Comparison of ENCODE assay signal across 19 cellular contexts in genomic region chr12:104724992-104725585, GRCh38.
DNase-seq lines count a peak whose midpoint lies in the region; ATAC-seq and TF ChIP-seq lines count a peak whose summit lies in the region.
"Had no signal": no experiment of that assay in that cellular context is flagged by ENCODE, and none has a peak within 500 bp of the region (broad histone marks: within the 10 kb centered on the region; RNA-seq: fewer than 3 reads in every experiment).

No MANE protein-coding gene starts in this region.

- no peaks in the 10 kb centered on the region for H3K9me3 Mint-ChIP-seq in CD4-positive, CD25-positive, alpha-beta regulatory T cell
- H3K9me3 Mint-ChIP-seq in activated T-helper 17 cell treated with anti-CD3 and anti-CD28 coated beads, Interleukin-2, amount 50 U/mL, for 72 hours = no peaks in the 10 kb centered on the region
- H3K9me3 Mint-ChIP-seq in nephron progenitor cell = no peaks in the 10 kb centered on the region

- no peak for DNase-seq in CD4-positive, CD25-positive, alpha-beta regulatory T cell
- DNase-seq in M059J (ENCODE audit: low read depth) (peak; percentile 52), nephron progenitor cell (no peak), left cardiac atrium (no peak), NCI-H2227 treated with DMSO at 0.1 percent for 48 hours (lab: John Stamatoyannopoulos, UW) (no peak), RPMI8226 (no peak), H7 (no peak)
- DNase-seq: BE2C, COR-L47, DMS79 treated with DMSO at 0.1 percent for 48 hours, KBM-7, NCI-H1092, NCI-H1436, NCI-H187 treated with DMSO at 0.1 percent for 48 hours, NCI-H345, NCI-H524, NCI-H774, Right ventricle myocardium superior had no signal

- peaks cover 10% of the 10 kb centered on the region for H3K36me3 Mint-ChIP-seq in CD4-positive, CD25-positive, alpha-beta regulatory T cell
- peaks cover 13% of the 10 kb centered on the region for H3K36me3 Mint-ChIP-seq in activated T-helper 17 cell treated with anti-CD3 and anti-CD28 coated beads, Interleukin-2, amount 50 U/mL, for 72 hours (ENCODE audit: low read depth)
- no peaks in the 10 kb centered on the region for H3K36me3 Mint-ChIP-seq in nephron progenitor cell (ENCODE audit: low read depth)

- no peak for ATAC-seq in CD4-positive, CD25-positive, alpha-beta regulatory T cell (ENCODE audit: low read depth in 2 of 2)
- no peak for ATAC-seq in activated T-helper 17 cell treated with anti-CD3 and anti-CD28 coated beads, Interleukin-2, amount 50 U/mL, for 72 hours (replicated peaks)
- no peak for ATAC-seq in left cardiac atrium

- H3K27ac Mint-ChIP-seq in CD4-positive, CD25-positive, alpha-beta regulatory T cell = peak overlapping the region in 2 of 3 donors; percentile 70 to 85
- H3K27ac Mint-ChIP-seq in activated T-helper 17 cell treated with anti-CD3 and anti-CD28 coated beads, Interleukin-2, amount 50 U/mL, for 72 hours = peak overlapping the region; percentile 65
- H3K27ac Mint-ChIP-seq in nephron progenitor cell = peak overlapping the region; percentile 35

- H3K36me3 ChIP-seq in CD4-positive, CD25-positive, alpha-beta regulatory T cell (ENCODE audit: control insufficient read depth, insufficient read depth, low read length) = peaks cover 16% of the 10 kb centered on the region
- no peaks in the 10 kb centered on the region for H3K36me3 ChIP-seq in H7 (replicated peaks; ENCODE audit: control insufficient read depth, insufficient read depth, low read length)
- H3K36me3 ChIP-seq: BE2C had no signal

- H3K27me3 Mint-ChIP-seq in CD4-positive, CD25-positive, alpha-beta regulatory T cell = no peaks in the 10 kb centered on the region
- no peaks in the 10 kb centered on the region for H3K27me3 Mint-ChIP-seq in activated T-helper 17 cell treated with anti-CD3 and anti-CD28 coated beads, Interleukin-2, amount 50 U/mL, for 72 hours
- no peaks in the 10 kb centered on the region for H3K27me3 Mint-ChIP-seq in nephron progenitor cell (ENCODE audit: low read depth, poor library complexity)

- H3K27ac ChIP-seq in CD4-positive, CD25-positive, alpha-beta regulatory T cell (ENCODE audit: insufficient read depth, low read length, poor library complexity, severe bottlenecking) = no peak overlapping the region

- H3K4me3 Mint-ChIP-seq in CD4-positive, CD25-positive, alpha-beta regulatory T cell = no peak overlapping the region
- no peak overlapping the region for H3K4me3 Mint-ChIP-seq in activated T-helper 17 cell treated with anti-CD3 and anti-CD28 coated beads, Interleukin-2, amount 50 U/mL, for 72 hours
- H3K4me3 Mint-ChIP-seq in nephron progenitor cell = no peak overlapping the region

- H3K27me3 ChIP-seq in CD4-positive, CD25-positive, alpha-beta regulatory T cell (ENCODE audit: control insufficient read depth, insufficient read depth, low read length) = no peaks in the 10 kb centered on the region
- no peaks in the 10 kb centered on the region for H3K27me3 ChIP-seq in H7 (ENCODE audit: control insufficient read depth, insufficient read depth, low read length)
- H3K27me3 ChIP-seq: BE2C had no signal

- peaks cover 29% of the 10 kb centered on the region for H3K4me1 ChIP-seq in CD4-positive, CD25-positive, alpha-beta regulatory T cell (ENCODE audit: control insufficient read depth, insufficient read depth, low read length, poor library complexity, severe bottlenecking)

- intact Hi-C loops in left cardiac atrium (cut with DNase I) = no loop called here

- TF ChIP-seq CTCF in nephron progenitor cell (IDR thresholded peaks at IDR 0.05) = no peak

- H3K4me1 Mint-ChIP-seq in CD4-positive, CD25-positive, alpha-beta regulatory T cell = peaks cover 16 to 88% (median 62%) of the 10 kb centered on the region in 4 donors
- H3K4me1 Mint-ChIP-seq in activated T-helper 17 cell treated with anti-CD3 and anti-CD28 coated beads, Interleukin-2, amount 50 U/mL, for 72 hours = peaks cover 36% of the 10 kb centered on the region
- H3K4me1 Mint-ChIP-seq in nephron progenitor cell = peaks cover 97% of the 10 kb centered on the region

- H3K9me3 ChIP-seq in CD4-positive, CD25-positive, alpha-beta regulatory T cell (ENCODE audit: control insufficient read depth in 2 of 2, low read length in 2 of 2) = no peaks in the 10 kb centered on the region
- H3K9me3 ChIP-seq: BE2C had no signal

- no peak overlapping the region for H3K4me3 ChIP-seq in CD4-positive, CD25-positive, alpha-beta regulatory T cell (ENCODE audit: low read depth, low read length)
- no peak overlapping the region for H3K4me3 ChIP-seq in H7 (ENCODE audit: insufficient read depth, low read depth, low read length)
